Comparison of ENCODE assay signal across 14 cellular contexts in the genomic region with DNA sequence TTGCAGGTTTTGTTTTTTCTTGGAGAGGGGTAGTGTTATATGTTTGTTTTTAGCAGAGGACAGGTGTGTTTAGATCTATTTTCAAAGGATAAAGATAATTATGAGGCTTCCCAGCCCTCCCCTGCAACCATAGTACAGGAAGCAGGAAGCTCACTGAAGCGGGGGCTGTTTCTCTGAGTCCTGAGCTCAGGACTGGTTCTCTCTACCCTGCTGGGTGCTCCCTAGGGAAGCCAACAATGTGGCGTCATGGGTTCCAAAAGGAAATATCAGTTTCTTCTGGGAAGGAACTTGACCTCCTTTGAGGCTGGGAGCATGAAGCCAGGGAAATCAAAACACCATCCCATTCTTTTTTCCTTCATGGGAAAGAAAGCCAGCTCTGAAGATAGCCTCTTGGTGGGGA.
DNase-seq lines count a peak whose midpoint lies in the region; ATAC-seq and TF ChIP-seq lines count a peak whose summit lies in the region.
"Had no signal": no experiment of that assay in that cellular context is flagged by ENCODE, and none has a peak within 500 bp of the region (broad histone marks: within the 10 kb centered on the region; RNA-seq: fewer than 3 reads in every experiment).

No MANE protein-coding gene starts in this region.

- no peaks in the 10 kb centered on the region for H3K9me3 ChIP-seq in heart left ventricle
- H3K9me3 ChIP-seq in heart right ventricle, result no peaks in the 10 kb centered on the region
- H3K9me3 ChIP-seq: sigmoid colon had no signal

- WGBS in heart left ventricle, 4 donors, result 42 to 65% (median 46%) methylated on average over 2 of the region's 2 CpGs
- 31 to 50% methylated on average over 2 of the region's 2 CpGs for WGBS in heart right ventricle, 2 donors

- H3K27ac ChIP-seq in heart left ventricle, result peak overlapping the region in 8 of 12 donors; percentile 24 to 65 (median 46)
- H3K27ac ChIP-seq in heart right ventricle, result peak overlapping the region in 6 of 10 donors; percentile 12 to 73 (median 44)
- H3K27ac ChIP-seq: sigmoid colon, VCaP had no signal

- no peaks in the 10 kb centered on the region for H3K27me3 ChIP-seq in heart left ventricle
- H3K27me3 ChIP-seq in heart right ventricle, result no peaks in the 10 kb centered on the region
- H3K27me3 ChIP-seq: sigmoid colon had no signal

- DNase-seq in heart left ventricle (peak in 4 of 5 donors; percentile 41 to 58 (median 52)), cardiac septum (ENCODE audit: low spot score) (no peak), NCI-H748 treated with DMSO at 0.1 percent for 48 hours (lab: John Stamatoyannopoulos, UW) (peak; percentile 40), heart right ventricle (peak in 1 of 2 donors; percentile 66), amygdala (lab: John Stamatoyannopoulos, UW) (no peak), NCI-H524 (lab: John Stamatoyannopoulos, UW) (no peak), DMS79 treated with DMSO at 0.1 percent for 48 hours (lab: John Stamatoyannopoulos, UW) (no peak)
- DNase-seq: activated effector memory CD4-positive, alpha-beta T cell treated with anti-CD3 and anti-CD28 coated beads, Interleukin-2, amount 50 U/mL, for 16 hours; occipital lobe; SHP77; sigmoid colon; stimulated activated CD4-positive, alpha-beta T cell treated with anti-CD3 and anti-CD28 coated beads, Interleukin-2, amount 100 ng/mL, for 48 hours had no signal

- peak in 3 of 4 donors; percentile 44 to 87 (median 56) for ATAC-seq in heart left ventricle
- ATAC-seq in heart right ventricle, result peak in 7 of 8 donors; percentile 49 to 85 (median 76)
- ATAC-seq in HG03378 (IDR thresholded peaks at IDR 0.05; ENCODE audit: unreplicated experiment), result no peak

- TF ChIP-seq CTCF in heart left ventricle (IDR thresholded peaks at IDR 0.05), result no peak
- TF ChIP-seq CTCF in heart right ventricle (IDR thresholded peaks at IDR 0.05), result no peak

- H3K4me1 ChIP-seq in heart left ventricle (peaks cover 0 to 22% (median 4%) of the 10 kb centered on the region in 12 donors), heart right ventricle (peaks cover 0 to 15% (median 11%) of the 10 kb centered on the region in 9 donors)

- H3K4me3 ChIP-seq in heart left ventricle (no peak overlapping the region), heart right ventricle (no peak overlapping the region)
- H3K4me3 ChIP-seq: sigmoid colon had no signal

- no peak for TF ChIP-seq POLR2A in heart left ventricle (IDR thresholded peaks at IDR 0.05)

- no peaks in the 10 kb centered on the region for H3K36me3 ChIP-seq in heart left ventricle
- H3K36me3 ChIP-seq in heart right ventricle, result no peaks in the 10 kb centered on the region
- H3K36me3 ChIP-seq: sigmoid colon had no signal

- intact Hi-C loops in heart left ventricle (cut with DNase I), result loop anchor here in 1 of 10 donors (10.0 kb wide), 1 partner anchor 191 kb away; no protein-coding TSS in a partner anchor
- intact Hi-C loops in cardiac septum (cut with DNase I), result no loop called here
- intact Hi-C loops in heart right ventricle (cut with DNase I), result loop anchor here in 2 of 10 donors (10.0 kb wide), 3 partner anchors 61 to 191 kb away; a partner anchor contains a TSS

Comparison
In these comparisons a context has a peak if more than half of its experiments do, and no peak if none do; other contexts are left out.
1. DNase-seq: peak in heart left ventricle (4 of 5) and NCI-H748 treated with DMSO at 0.1 percent for 48 hours (single experiment); none in cardiac septum (single experiment), amygdala (0 of 56), NCI-H524 (0 of 2) and DMS79 treated with DMSO at 0.1 percent for 48 hours (single experiment).